In genomic region chr1:169957884-169958283, GRCh38 we compare ENCODE assay signal across 21 cellular contexts.
"Had no signal": no experiment of that assay in that cellular context is flagged by ENCODE, and none has a peak within 500 bp of the region (broad histone marks: within the 10 kb centered on the region; RNA-seq: fewer than 3 reads in every experiment).

No MANE protein-coding gene starts in this region.

- H3K36me3 Mint-ChIP-seq: natural killer cell treated with Interleukin-12 subunit alpha and Interleukin-12 subunit beta and Interleukin-15 and Interleukin-18, amount 100 ng/mL, for 72 hours had no signal

- H3K9me3 ChIP-seq: colonic mucosa, esophagus squamous epithelium, gastroesophageal sphincter, psoas muscle, spleen, tibial artery had no signal

- H3K36me3 ChIP-seq: colonic mucosa had no signal

- ATAC-seq: gastroesophageal sphincter; left lobe of liver; natural killer cell treated with Interleukin-12 subunit alpha and Interleukin-12 subunit beta and Interleukin-15 and Interleukin-18, amount 100 ng/mL, for 72 hours; psoas muscle; sciatic nerve; stimulated activated memory B cell treated with anti-CD40 and anti-IgM and Interleukin-4, amounts not matched to agents 10 μg/mL and 1 μg/mL and 100 μg/mL, for 72 hours had no signal

- H3K4me1 ChIP-seq: colonic mucosa, esophagus squamous epithelium, gastroesophageal sphincter, parathyroid adenoma, psoas muscle, spleen, tibial artery had no signal

- H3K27ac ChIP-seq: colonic mucosa, esophagus squamous epithelium, gastroesophageal sphincter, parathyroid adenoma, psoas muscle, spleen, tibial artery had no signal

- H3K4me3 Mint-ChIP-seq: mesothelial cell of epicardium; natural killer cell treated with Interleukin-12 subunit alpha and Interleukin-12 subunit beta and Interleukin-15 and Interleukin-18, amount 100 ng/mL, for 72 hours; stimulated activated memory B cell treated with anti-CD40 and anti-IgM and Interleukin-4, amounts not matched to agents 10 μg/mL and 1 μg/mL and 100 μg/mL, for 72 hours; stimulated activated naive CD8-positive, alpha-beta T cell treated with anti-CD3 and anti-CD28 coated beads, Interleukin-15, Interleukin-2, amounts not matched to agents 100 ng/mL and 50 ng/mL, for 24 hours had no signal

- H3K27me3 ChIP-seq: colonic mucosa, esophagus squamous epithelium, gastroesophageal sphincter, spleen, tibial artery had no signal

- H3K27me3 Mint-ChIP-seq: natural killer cell treated with Interleukin-12 subunit alpha and Interleukin-12 subunit beta and Interleukin-15 and Interleukin-18, amount 100 ng/mL, for 72 hours; stimulated activated memory B cell treated with anti-CD40 and anti-IgM and Interleukin-4, amounts not matched to agents 10 μg/mL and 1 μg/mL and 100 μg/mL, for 72 hours; stimulated activated naive CD8-positive, alpha-beta T cell treated with anti-CD3 and anti-CD28 coated beads, Interleukin-15, Interleukin-2, amounts not matched to agents 100 ng/mL and 50 ng/mL, for 24 hours had no signal

- DNase-seq: colonic mucosa; dermis blood vessel endothelial cell; esophagus squamous epithelium; foreskin fibroblast; glutamatergic neuron; islet precursor cell; psoas muscle; retina; spleen; stimulated activated CD4-positive, alpha-beta T cell treated with anti-CD3 and anti-CD28 coated beads, Interleukin-15, amount 100 ng/mL, for 24 hours; stimulated activated CD4-positive, alpha-beta T cell treated with anti-CD3 and anti-CD28 coated beads, Interleukin-1b, Interleukin-23, amount 100 ng/mL, for 48 hours; stimulated activated CD4-positive, alpha-beta T cell treated with anti-CD3 and anti-CD28 coated beads, Interleukin-4, amount 100 ng/mL, for 24 hours; tibial artery had no signal

- H3K4me1 Mint-ChIP-seq: stimulated activated memory B cell treated with anti-CD40 and anti-IgM and Interleukin-4, amounts not matched to agents 10 μg/mL and 1 μg/mL and 100 μg/mL, for 72 hours had no signal

- H3K4me3 ChIP-seq: colonic mucosa, esophagus squamous epithelium, gastroesophageal sphincter, psoas muscle, spleen, tibial artery had no signal

- H3K27ac Mint-ChIP-seq: mesothelial cell of epicardium; natural killer cell treated with Interleukin-12 subunit alpha and Interleukin-12 subunit beta and Interleukin-15 and Interleukin-18, amount 100 ng/mL, for 72 hours; stimulated activated memory B cell treated with anti-CD40 and anti-IgM and Interleukin-4, amounts not matched to agents 10 μg/mL and 1 μg/mL and 100 μg/mL, for 72 hours; stimulated activated naive CD8-positive, alpha-beta T cell treated with anti-CD3 and anti-CD28 coated beads, Interleukin-15, Interleukin-2, amounts not matched to agents 100 ng/mL and 50 ng/mL, for 24 hours had no signal

- H3K9me3 Mint-ChIP-seq: mesothelial cell of epicardium; natural killer cell treated with Interleukin-12 subunit alpha and Interleukin-12 subunit beta and Interleukin-15 and Interleukin-18, amount 100 ng/mL, for 72 hours; stimulated activated memory B cell treated with anti-CD40 and anti-IgM and Interleukin-4, amounts not matched to agents 10 μg/mL and 1 μg/mL and 100 μg/mL, for 72 hours; stimulated activated naive CD8-positive, alpha-beta T cell treated with anti-CD3 and anti-CD28 coated beads, Interleukin-15, Interleukin-2, amounts not matched to agents 100 ng/mL and 50 ng/mL, for 24 hours had no signal
